In genomic region chr11:17724020-17724908, GRCh38 we compare ENCODE assay signal across 21 cellular contexts. TPM values are rescaled to one million over a fixed set of nuclear protein-coding genes. Genes with fewer than 3 reads are reported as not detected.
DNase-seq lines count a peak whose midpoint lies in the region; ATAC-seq and TF ChIP-seq lines count a peak whose summit lies in the region.
"Had no signal": no experiment of that assay in that cellular context is flagged by ENCODE, and none has a peak within 500 bp of the region (broad histone marks: within the 10 kb centered on the region; RNA-seq: fewer than 3 reads in every experiment).

No MANE protein-coding gene starts in this region.

- peaks cover 17% of the 10 kb centered on the region for H3K27me3 Mint-ChIP-seq in activated naive CD4-positive, alpha-beta T cell treated with anti-CD3 and anti-CD28 coated beads, Interleukin-2, amount 10 ng/mL, durations not matched to agents 7 days and 5 days
- H3K27me3 Mint-ChIP-seq in endodermal cell (ENCODE audit: insufficient read depth), result peaks cover 98% of the 10 kb centered on the region
- H3K27me3 Mint-ChIP-seq in stimulated activated memory B cell treated with anti-CD40 and anti-IgM and Interleukin-4, amounts not matched to agents 10 μg/mL and 1 μg/mL and 100 μg/mL, for 72 hours, result peaks cover 47% of the 10 kb centered on the region

- no peak overlapping the region for H3K9ac ChIP-seq in endodermal cell (ENCODE audit: extremely low read depth, low read length, poor library complexity, severe bottlenecking)
- H3K9ac ChIP-seq: BLaER1, GM23248 had no signal

- DNase-seq in activated naive CD4-positive, alpha-beta T cell treated with anti-CD3 and anti-CD28 coated beads, Interleukin-2, amount 10 ng/mL, durations not matched to agents 7 days and 5 days, result peak; percentile 5
- DNase-seq in activated naive CD4-positive, alpha-beta T cell treated with Interleukin-2 at 50 U/mL for 16 hours, result no peak
- DNase-seq in endodermal cell, result peak; percentile 32
- no peak for DNase-seq in stimulated activated effector memory CD8-positive, alpha-beta T cell treated with anti-CD3 and anti-CD28 coated beads, Interleukin-12 subunit alpha, Interleukin-12 subunit beta, amount 100 ng/mL, for 72 hours (ENCODE audit: low spot score in 2 of 2)
- DNase-seq: 8988T; CD4-positive, alpha-beta memory T cell; DMS153; DMS79; GDM1; GM23248 had no signal

- CTCF ChIA-PET in activated naive CD4-positive, alpha-beta T cell treated with anti-CD3 and anti-CD28 coated beads, Interleukin-2, amount 10 ng/mL, durations not matched to agents 7 days and 5 days (lab: Charles Lee), result no interaction called here
- CTCF ChIA-PET in HEK293 (lab: Yijun Ruan, JAX), result interaction anchor here (0.7 to 1.6 kb wide), 6 partner anchors 123 to 1039 kb away, joined by 3 to 4 read pairs (median 4); no protein-coding TSS in a partner anchor

- H3K4me3 Mint-ChIP-seq in activated naive CD4-positive, alpha-beta T cell treated with anti-CD3 and anti-CD28 coated beads, Interleukin-2, amount 10 ng/mL, durations not matched to agents 7 days and 5 days, result no peak overlapping the region
- no peak overlapping the region for H3K4me3 Mint-ChIP-seq in endodermal cell
- no peak overlapping the region for H3K4me3 Mint-ChIP-seq in stimulated activated effector memory CD8-positive, alpha-beta T cell treated with anti-CD3 and anti-CD28 coated beads, Interleukin-12 subunit alpha, Interleukin-12 subunit beta, amount 100 ng/mL, for 72 hours
- no peak overlapping the region for H3K4me3 Mint-ChIP-seq in stimulated activated memory B cell treated with anti-CD40 and anti-IgM and Interleukin-4, amounts not matched to agents 10 μg/mL and 1 μg/mL and 100 μg/mL, for 72 hours
- H3K4me3 Mint-ChIP-seq: CD4-positive, alpha-beta memory T cell had no signal

- H3K9me3 Mint-ChIP-seq in activated naive CD4-positive, alpha-beta T cell treated with anti-CD3 and anti-CD28 coated beads, Interleukin-2, amount 10 ng/mL, durations not matched to agents 7 days and 5 days, result no peaks in the 10 kb centered on the region
- no peaks in the 10 kb centered on the region for H3K9me3 Mint-ChIP-seq in endodermal cell
- H3K9me3 Mint-ChIP-seq in stimulated activated effector memory CD8-positive, alpha-beta T cell treated with anti-CD3 and anti-CD28 coated beads, Interleukin-12 subunit alpha, Interleukin-12 subunit beta, amount 100 ng/mL, for 72 hours, result no peaks in the 10 kb centered on the region
- no peaks in the 10 kb centered on the region for H3K9me3 Mint-ChIP-seq in stimulated activated memory B cell treated with anti-CD40 and anti-IgM and Interleukin-4, amounts not matched to agents 10 μg/mL and 1 μg/mL and 100 μg/mL, for 72 hours
- H3K9me3 Mint-ChIP-seq: CD4-positive, alpha-beta memory T cell had no signal

- ATAC-seq in stimulated activated effector memory CD8-positive, alpha-beta T cell treated with anti-CD3 and anti-CD28 coated beads, Interleukin-12 subunit alpha, Interleukin-12 subunit beta, amount 100 ng/mL, for 72 hours, result peak; percentile 23
- no peak for ATAC-seq in GM21619 (IDR thresholded peaks at IDR 0.05; ENCODE audit: unreplicated experiment)
- ATAC-seq in stimulated activated memory B cell treated with anti-CD40 and anti-IgM and Interleukin-4, amounts not matched to agents 10 μg/mL and 1 μg/mL and 100 μg/mL, for 72 hours, result no peak

- TF ChIP-seq CTCF in HEK293 (tag by site-specific recombination; IDR thresholded peaks at IDR 0.05), result no peak
- no peak for TF ChIP-seq CTCF in endodermal cell (conservative IDR thresholded peaks at IDR 0.05)

- POLR2A ChIA-PET in HEK293 (lab: Yijun Ruan, JAX), result no interaction called here

- H3K4me3 ChIP-seq in HEK293 (ENCODE audit: low read depth, low read length) (no peak overlapping the region), endodermal cell (ENCODE audit: low read length) (no peak overlapping the region)
- H3K4me3 ChIP-seq: BLaER1, GM23248, HAP-1 had no signal

- H3K4me1 ChIP-seq in HEK293 (ENCODE audit: control insufficient read depth, insufficient read depth, low read length) (no peaks in the 10 kb centered on the region), endodermal cell (ENCODE audit: control insufficient read depth, insufficient read depth, low read length) (no peaks in the 10 kb centered on the region)
- H3K4me1 ChIP-seq: BLaER1, HAP-1 had no signal

- H3K36me3 ChIP-seq in HEK293 (ENCODE audit: control insufficient read depth in 2 of 2, insufficient read depth in 1 of 2, low read length in 2 of 2) (no peaks in the 10 kb centered on the region), endodermal cell (ENCODE audit: control insufficient read depth, insufficient read depth, low read length) (no peaks in the 10 kb centered on the region)
- H3K36me3 ChIP-seq: BLaER1, HAP-1 had no signal

- WGBS in endodermal cell (ENCODE audit: insufficient coverage in 1 of 2, insufficient read length in 1 of 2), 2 experiments, result 78 to 79% methylated on average over 7 to 10 of the region's 10 CpGs

- H3K4me1 Mint-ChIP-seq in activated naive CD4-positive, alpha-beta T cell treated with anti-CD3 and anti-CD28 coated beads, Interleukin-2, amount 10 ng/mL, durations not matched to agents 7 days and 5 days, result no peaks in the 10 kb centered on the region
- H3K4me1 Mint-ChIP-seq in endodermal cell, result peaks cover 3% of the 10 kb centered on the region
- H3K4me1 Mint-ChIP-seq in stimulated activated effector memory CD8-positive, alpha-beta T cell treated with anti-CD3 and anti-CD28 coated beads, Interleukin-12 subunit alpha, Interleukin-12 subunit beta, amount 100 ng/mL, for 72 hours, result peaks cover 7% of the 10 kb centered on the region
- H3K4me1 Mint-ChIP-seq in stimulated activated memory B cell treated with anti-CD40 and anti-IgM and Interleukin-4, amounts not matched to agents 10 μg/mL and 1 μg/mL and 100 μg/mL, for 72 hours, result no peaks in the 10 kb centered on the region
- H3K4me1 Mint-ChIP-seq: CD14-positive monocyte; CD4-positive, alpha-beta memory T cell had no signal

- H3K36me3 Mint-ChIP-seq in activated naive CD4-positive, alpha-beta T cell treated with anti-CD3 and anti-CD28 coated beads, Interleukin-2, amount 10 ng/mL, durations not matched to agents 7 days and 5 days, result no peaks in the 10 kb centered on the region
- H3K36me3 Mint-ChIP-seq in endodermal cell (ENCODE audit: low read depth), result no peaks in the 10 kb centered on the region
- H3K36me3 Mint-ChIP-seq in stimulated activated effector memory CD8-positive, alpha-beta T cell treated with anti-CD3 and anti-CD28 coated beads, Interleukin-12 subunit alpha, Interleukin-12 subunit beta, amount 100 ng/mL, for 72 hours, result no peaks in the 10 kb centered on the region
- H3K36me3 Mint-ChIP-seq in stimulated activated memory B cell treated with anti-CD40 and anti-IgM and Interleukin-4, amounts not matched to agents 10 μg/mL and 1 μg/mL and 100 μg/mL, for 72 hours, result no peaks in the 10 kb centered on the region
- H3K36me3 Mint-ChIP-seq: CD14-positive monocyte; CD4-positive, alpha-beta memory T cell had no signal

- H3K9me3 ChIP-seq in HEK293 (ENCODE audit: control insufficient read depth, insufficient read depth, low read depth, low read length) (no peaks in the 10 kb centered on the region), endodermal cell (ENCODE audit: control insufficient read depth, low read length) (no peaks in the 10 kb centered on the region)
- H3K9me3 ChIP-seq: HAP-1 had no signal

- H3K27me3 ChIP-seq in endodermal cell (ENCODE audit: control insufficient read depth, insufficient read depth, low read length, poor library complexity, severe bottlenecking), result peaks cover 100% of the 10 kb centered on the region

- no peak overlapping the region for H3K27ac Mint-ChIP-seq in activated naive CD4-positive, alpha-beta T cell treated with anti-CD3 and anti-CD28 coated beads, Interleukin-2, amount 10 ng/mL, durations not matched to agents 7 days and 5 days
- H3K27ac Mint-ChIP-seq in endodermal cell, result no peak overlapping the region
- H3K27ac Mint-ChIP-seq in stimulated activated effector memory CD8-positive, alpha-beta T cell treated with anti-CD3 and anti-CD28 coated beads, Interleukin-12 subunit alpha, Interleukin-12 subunit beta, amount 100 ng/mL, for 72 hours, result no peak overlapping the region
- H3K27ac Mint-ChIP-seq in stimulated activated memory B cell treated with anti-CD40 and anti-IgM and Interleukin-4, amounts not matched to agents 10 μg/mL and 1 μg/mL and 100 μg/mL, for 72 hours, result no peak overlapping the region
- H3K27ac Mint-ChIP-seq: CD14-positive monocyte had no signal

- H3K27ac ChIP-seq in HEK293 (ENCODE audit: extremely low read depth, low read depth, low read length), result no peak overlapping the region
- H3K27ac ChIP-seq in endodermal cell (ENCODE audit: low read depth, low read length), result no peak overlapping the region
- H3K27ac ChIP-seq: BLaER1, GM23248 had no signal

TF ChIP-seq in HEK293, 187 proteins besides CTCF, POLR2A, EP300 and RAD21:
- TF ChIP-seq ZFP69B (tag by site-specific recombination; IDR thresholded peaks at IDR 0.05) (no peak), SCRT2 (tag by site-specific recombination; IDR thresholded peaks at IDR 0.05) (peak; percentile 57)

RNA-seq across cellular contexts. Expression of gene MYOD1, which starts 4.9 kb away (rescaled TPM):
- total RNA-seq in endodermal cell, result not detected
- not detected for polyA plus RNA-seq in endodermal cell (2013, experiment 1 of 2)
- polyA plus RNA-seq in endodermal cell (2013, experiment 2 of 2), result not detected
- total RNA-seq: A673; CD4-positive, alpha-beta memory T cell; Daoy; GM23248; H4; HT1080 had no signal
- polyA plus RNA-seq: AG04450; CD14-positive monocyte; CD4-positive, alpha-beta memory T cell; GM23248 had no signal

RNA-seq across cellular contexts. Expression of gene KCNC1, which starts 10.3 kb away (rescaled TPM):
- not detected for total RNA-seq in endodermal cell
- polyA plus RNA-seq in endodermal cell (2013, experiment 1 of 2), result 1.3 TPM
- polyA plus RNA-seq in endodermal cell (2013, experiment 2 of 2), result 1.3 TPM
- total RNA-seq: CD4-positive, alpha-beta memory T cell; GM23248; H4 had no signal
- polyA plus RNA-seq: AG04450, CD14-positive monocyte, GM23248 had no signal

Comparison
In these comparisons a context has a peak if more than half of its experiments do, and no peak if none do; other contexts are left out.
1. DNase-seq: peak in activated naive CD4-positive, alpha-beta T cell treated with anti-CD3 and anti-CD28 coated beads, Interleukin-2, amount 10 ng/mL, durations not matched to agents 7 days and 5 days (single experiment) and endodermal cell (single experiment); none in activated naive CD4-positive, alpha-beta T cell treated with Interleukin-2 at 50 U/mL for 16 hours (single experiment) and stimulated activated effector memory CD8-positive, alpha-beta T cell treated with anti-CD3 and anti-CD28 coated beads, Interleukin-12 subunit alpha, Interleukin-12 subunit beta, amount 100 ng/mL, for 72 hours (0 of 2).